Comparison of ENCODE assay signal across 31 cellular contexts in genomic region chr3:169245631-169246030, GRCh38.
"Had no signal": no experiment of that assay in that cellular context is flagged by ENCODE, and none has a peak within 500 bp of the region (broad histone marks: within the 10 kb centered on the region; RNA-seq: fewer than 3 reads in every experiment).

No MANE protein-coding gene starts in this region.

- H3K4me1 ChIP-seq: adrenal gland, breast epithelium had no signal

- H3K27ac Mint-ChIP-seq: activated CD4-positive, alpha-beta memory T cell treated with anti-CD3 and anti-CD28 coated beads for 36 hours; activated naive CD4-positive, alpha-beta T cell treated with anti-CD3 and anti-CD28 coated beads for 36 hours; activated naive CD4-positive, alpha-beta T cell treated with anti-CD3 and anti-CD28 coated beads, Interleukin-2, amount 50 U/mL, for 72 hours; activated T-helper 1 cell treated with anti-CD3 and anti-CD28 coated beads, Interleukin-12 subunit alpha, Interleukin-12 subunit beta, Interleukin-2, Interleukin-4 antibody, amounts not matched to agents 30 ng/mL and 10 ng/mL and 1 ng/mL, durations not matched to agents 14 hours and 24 hours and 36 hours; T-helper 1 cell treated with Interleukin-12 subunit alpha and Interleukin-12 subunit beta and Interleukin-4 antibody, amounts not matched to agents 30 μg/mL and 1 μg/mL, for 36 hours; T-helper 2 cell treated with Interferon-gamma antibody and Interleukin-4, amounts not matched to agents 5 μg/mL and 100 μg/mL, for 36 hours; WTC11 had no signal

- H3K36me3 ChIP-seq: adrenal gland, breast epithelium, SJCRH30 had no signal

- H3K9me3 ChIP-seq: adrenal gland, body of pancreas, breast epithelium, SJCRH30, SK-N-SH had no signal

- DNase-seq: activated CD4-positive, alpha-beta memory T cell treated with anti-CD3 and anti-CD28 coated beads for 36 hours; activated CD4-positive, alpha-beta T cell treated with anti-CD3 and anti-CD28 coated beads for 4 hours; activated CD4-positive, alpha-beta T cell treated with anti-CD3 and anti-CD28 coated beads, Interleukin-2, amount 50 U/mL, for 1 hour; activated CD8-positive, alpha-beta memory T cell treated with anti-CD3 and anti-CD28 coated beads, Interleukin-2, amount 50 U/mL, for 4 hours; activated gamma-delta T cell treated with Interleukin-2 at 50 U/mL for 16 hours; activated naive CD4-positive, alpha-beta T cell treated with anti-CD3 and anti-CD28 coated beads for 36 hours; activated T-cell treated with anti-CD3 and anti-CD28 coated beads for 4 hours; activated T-cell treated with anti-CD3 and anti-CD28 coated beads, Interleukin-2, amount 50 U/mL, for 4 hours; adrenal gland; body of pancreas; Karpas-422; NCI-H1105; NCI-H1417 treated with DMSO at 0.1 percent for 48 hours; NCI-H187 treated with DMSO at 0.1 percent for 48 hours; NCI-H2081; NCI-H226; NCI-H446 treated with DMSO at 0.1 percent for 48 hours; NCI-H526; NCI-H774; SJCRH30; SK-N-SH had no signal

- FAIRE-seq: astrocyte, TTC549 had no signal

- H3K27me3 ChIP-seq: body of pancreas, SJCRH30 had no signal

- H3K4me3 Mint-ChIP-seq: activated CD4-positive, alpha-beta memory T cell treated with anti-CD3 and anti-CD28 coated beads for 36 hours; activated naive CD4-positive, alpha-beta T cell treated with anti-CD3 and anti-CD28 coated beads for 36 hours; activated T-cell treated with anti-CD3 and anti-CD28 coated beads, Interleukin-2, amount 50 U/mL, for 4 hours; activated T-helper 1 cell treated with anti-CD3 and anti-CD28 coated beads, Interleukin-12 subunit alpha, Interleukin-12 subunit beta, Interleukin-2, Interleukin-4 antibody, amounts not matched to agents 30 ng/mL and 10 ng/mL and 1 ng/mL, durations not matched to agents 14 hours and 24 hours and 36 hours; T-helper 1 cell treated with Interleukin-12 subunit alpha and Interleukin-12 subunit beta and Interleukin-4 antibody, amounts not matched to agents 30 μg/mL and 1 μg/mL, for 36 hours; T-helper 2 cell treated with Interferon-gamma antibody and Interleukin-4, amounts not matched to agents 5 μg/mL and 100 μg/mL, for 36 hours; WTC11 had no signal

- H3K36me3 Mint-ChIP-seq: activated CD4-positive, alpha-beta memory T cell treated with anti-CD3 and anti-CD28 coated beads for 36 hours; WTC11 had no signal

- H3K27ac ChIP-seq: adrenal gland, body of pancreas, breast epithelium, SJCRH30 had no signal

- H3K4me3 ChIP-seq: adrenal gland, body of pancreas, breast epithelium, SJCRH30 had no signal

- H3K9ac ChIP-seq: SK-N-SH had no signal

- ATAC-seq: activated CD4-positive, CD25-positive, alpha-beta regulatory T cell treated with anti-CD3 and anti-CD28 coated beads, Interleukin-2, amount 50 U/mL, for 24 hours; activated naive CD4-positive, alpha-beta T cell treated with anti-CD3 and anti-CD28 coated beads, Interleukin-2, amount 50 U/mL, for 72 hours; activated T-cell treated with anti-CD3 and anti-CD28 coated beads, Interleukin-2, amount 50 U/mL, for 4 hours; body of pancreas; Panc1; WTC11 had no signal

- H3K9me3 Mint-ChIP-seq: activated CD4-positive, alpha-beta memory T cell treated with anti-CD3 and anti-CD28 coated beads for 36 hours; activated naive CD4-positive, alpha-beta T cell treated with anti-CD3 and anti-CD28 coated beads for 36 hours; activated naive CD4-positive, alpha-beta T cell treated with anti-CD3 and anti-CD28 coated beads, Interleukin-2, amount 50 U/mL, for 72 hours; activated T-cell treated with anti-CD3 and anti-CD28 coated beads, Interleukin-2, amount 50 U/mL, for 4 hours; activated T-helper 1 cell treated with anti-CD3 and anti-CD28 coated beads, Interleukin-12 subunit alpha, Interleukin-12 subunit beta, Interleukin-2, Interleukin-4 antibody, amounts not matched to agents 30 ng/mL and 10 ng/mL and 1 ng/mL, durations not matched to agents 14 hours and 24 hours and 36 hours; T-helper 1 cell treated with Interleukin-12 subunit alpha and Interleukin-12 subunit beta and Interleukin-4 antibody, amounts not matched to agents 30 μg/mL and 1 μg/mL, for 36 hours; T-helper 2 cell treated with Interferon-gamma antibody and Interleukin-4, amounts not matched to agents 5 μg/mL and 100 μg/mL, for 36 hours; WTC11 had no signal
